In genomic region chr2:205681836-205682238, GRCh38 we compare ENCODE assay signal across 8 cellular contexts. TPM values are rescaled to one million over a fixed set of nuclear protein-coding genes. Genes with fewer than 3 reads are reported as not detected.
DNase-seq lines count a peak whose midpoint lies in the region; ATAC-seq and TF ChIP-seq lines count a peak whose summit lies in the region.

No MANE protein-coding gene starts in this region.

- POLR2A ChIA-PET in PC-3 (lab: Charles Lee; ENCODE audit: unreplicated experiment): interaction anchor here (0.6 to 0.7 kb wide), 2 partner anchors 32 to 126 kb away, joined by 3 read pairs; no protein-coding TSS in a partner anchor

- H3K4me1 Mint-ChIP-seq in endothelial cell (ENCODE audit: unreplicated experiment): peaks cover 46% of the 10 kb centered on the region
- peaks cover 85% of the 10 kb centered on the region for H3K4me1 Mint-ChIP-seq in nephron progenitor cell

- ATAC-seq in GM21529 (IDR thresholded peaks at IDR 0.05; ENCODE audit: unreplicated experiment): peak; percentile 30
- no peak for ATAC-seq in PC-3
- ATAC-seq in HG03520 (IDR thresholded peaks at IDR 0.05; ENCODE audit: unreplicated experiment): no peak

- H3K36me3 ChIP-seq in PC-3 (ENCODE audit: low read depth, low read length): no peaks in the 10 kb centered on the region

- H3K27me3 ChIP-seq in PC-3 (ENCODE audit: low read length): no peaks in the 10 kb centered on the region

- no TSS peak for BruUV-seq in PC-3 (replicated peaks; lab: Mats Ljungman, UMichigan)

- no peak overlapping the region for H3K27ac ChIP-seq in PC-3 (ENCODE audit: low read length)

- intact Hi-C loops in PC-3 (cut with micrococcal nuclease): loop anchor here (1.0 to 10.0 kb wide), 7 partner anchors 65 to 1421 kb away; partner anchors contain the start of gene PARD3B

- peak overlapping the region; percentile 93 for H2AFZ ChIP-seq in PC-3 (ENCODE audit: low read length)

- H3K4me2 ChIP-seq in PC-3 (ENCODE audit: low read length): peak overlapping the region; percentile 84

- H3K9me3 ChIP-seq in PC-3 (ENCODE audit: low read length): no peaks in the 10 kb centered on the region

- peak overlapping the region; percentile 42 for H3K4me3 ChIP-seq in GM12864 (ENCODE audit: low read depth, low read length)
- H3K4me3 ChIP-seq in PC-3 (ENCODE audit: low read length): peak overlapping the region; percentile 89

- no peaks in the 10 kb centered on the region for H4K20me1 ChIP-seq in PC-3 (ENCODE audit: low read length)

- H3K9ac ChIP-seq in PC-3 (ENCODE audit: low read length): peak overlapping the region; percentile 62

- H3K4me3 Mint-ChIP-seq in endothelial cell (ENCODE audit: unreplicated experiment) (peak overlapping the region; percentile 88), nephron progenitor cell (peak overlapping the region; percentile 87)

- peaks cover 22% of the 10 kb centered on the region for H3K27me3 Mint-ChIP-seq in endothelial cell (ENCODE audit: unreplicated experiment)
- H3K27me3 Mint-ChIP-seq in nephron progenitor cell (ENCODE audit: low read depth, poor library complexity): peaks cover 6% of the 10 kb centered on the region

- H3K27ac Mint-ChIP-seq in endothelial cell (ENCODE audit: unreplicated experiment): peak overlapping the region; percentile 84
- H3K27ac Mint-ChIP-seq in nephron progenitor cell: peak overlapping the region; percentile 93

- H3F3A ChIP-seq in PC-3 (ENCODE audit: low read length, unreplicated experiment): no peaks in the 10 kb centered on the region

- DNase-seq in GM12864 (ENCODE audit: low read depth) (no peak), PC-3 (peak; percentile 10), endothelial cell (ENCODE audit: low spot score) (peak; percentile 36), nephron progenitor cell (peak; percentile 61), cerebellar cortex (ENCODE audit: low spot score) (no peak), HPDE6-E6E7 (ENCODE audit: extremely low spot score) (no peak)

- H3K9me2 ChIP-seq in PC-3 (replicated peaks; ENCODE audit: low read length): no peaks in the 10 kb centered on the region

- TF ChIP-seq CTCF in GM12864 (IDR thresholded peaks at IDR 0.05; ENCODE audit: low read depth, low read length, missing control alignments): no peak
- TF ChIP-seq CTCF in PC-3 (conservative IDR thresholded peaks at IDR 0.05; ENCODE audit: low read depth, low read length): no peak
- no peak for TF ChIP-seq CTCF in endothelial cell (IDR thresholded peaks at IDR 0.05; ENCODE audit: unreplicated experiment)
- no peak for TF ChIP-seq CTCF in nephron progenitor cell (IDR thresholded peaks at IDR 0.05)

- H3K4me1 ChIP-seq in PC-3 (ENCODE audit: insufficient read depth, low read length): peaks cover 42% of the 10 kb centered on the region

- CTCF ChIA-PET in PC-3 (lab: Charles Lee): interaction anchor here (0.6 kb wide), 1 partner anchor 1382 kb away, joined by 4 read pairs; no protein-coding TSS in a partner anchor

- H3K79me2 ChIP-seq in PC-3 (ENCODE audit: low read length): peaks cover 39% of the 10 kb centered on the region

- peaks cover 17% of the 10 kb centered on the region for H3K36me3 Mint-ChIP-seq in endothelial cell (ENCODE audit: low read depth, unreplicated experiment)
- no peaks in the 10 kb centered on the region for H3K36me3 Mint-ChIP-seq in nephron progenitor cell (ENCODE audit: low read depth)

- H3K9me3 Mint-ChIP-seq in endothelial cell (ENCODE audit: unreplicated experiment) (no peaks in the 10 kb centered on the region), nephron progenitor cell (no peaks in the 10 kb centered on the region)

RNA-seq across cellular contexts. Expression of gene NRP2, which starts 0.5 kb away (rescaled TPM):
- total RNA-seq in PC-3 (2014; rRNA removed) (18.3 and 19.9 TPM in 2 replicates), endothelial cell (ENCODE audit: unreplicated experiment) (258 TPM)

Comparison
In these comparisons a context has a peak if more than half of its experiments do, and no peak if none do; other contexts are left out.
1. DNase-seq: peak in PC-3 (single experiment), endothelial cell (single experiment) and nephron progenitor cell (single experiment); none in GM12864 (single experiment), cerebellar cortex (single experiment) and HPDE6-E6E7 (single experiment).
2. RNA of gene NRP2, which starts 0.5 kb away (total RNA-seq): 258 TPM in endothelial cell (single experiment); 18.3 to 19.9 TPM in PC-3; every median in the first group is over 10 times any median in the second.